ENCODE assay signal across 1 cellular context in the genomic region with DNA sequence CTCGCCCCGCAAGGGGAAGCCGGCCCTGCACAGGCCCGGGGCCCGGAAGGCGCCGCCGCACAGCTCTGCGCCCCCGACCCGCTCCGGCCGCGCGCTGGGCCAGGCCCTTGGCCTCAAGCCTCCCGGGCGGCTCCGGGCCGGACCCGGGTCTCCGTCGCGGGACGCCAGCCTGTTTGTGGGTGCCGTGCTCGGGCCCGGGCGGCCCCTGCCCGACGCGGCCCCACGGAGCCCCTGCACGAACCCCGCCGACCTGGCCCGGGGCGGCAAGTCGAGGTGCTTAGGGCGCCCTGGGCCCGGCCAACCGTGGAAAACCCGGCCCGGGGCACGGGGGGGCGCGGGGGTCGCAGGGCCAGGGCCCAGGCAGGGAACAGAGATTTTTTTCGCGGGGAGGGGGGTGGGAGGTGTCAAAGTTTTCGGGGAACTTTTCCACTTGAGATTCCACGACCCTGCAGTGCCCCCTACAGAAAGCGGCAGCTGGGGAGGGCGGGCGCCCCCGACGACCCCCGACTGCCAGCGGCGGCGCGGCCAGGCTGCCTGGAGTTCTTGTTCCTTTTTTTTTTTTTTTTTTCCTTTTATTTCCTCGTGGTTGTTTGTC.
A peak's percentile ranks its signal among the peaks of the same experiment; 100 is the strongest.
TF ChIP-seq lines count a peak whose summit lies in the region.

No MANE protein-coding gene starts in this region.

TF ChIP-seq in K562, 482 proteins besides CTCF, POLR2A, EP300 and RAD21:
- TF ChIP-seq ESRRA (IDR thresholded peaks at IDR 0.05; ENCODE audit: borderline replicate concordance, low read depth) (no peak), ZBTB7A (IDR thresholded peaks at IDR 0.05; ENCODE audit: borderline replicate concordance, control insufficient read depth, low read depth, low read length) (peak; percentile 81), LCOR (CRISPR knock-in tag; IDR thresholded peaks at IDR 0.05) (no peak), ZFP36 (IDR thresholded peaks at IDR 0.05; ENCODE audit: low read depth, low read length, partially characterized antibody) (no peak), SIX5 (IDR thresholded peaks at IDR 0.05; ENCODE audit: borderline replicate concordance in 1 of 2, insufficient read depth in 1 of 2, low read depth in 1 of 2, low read length in 2 of 2) (no peak)
- TF ChIP-seq, protein P1, sequence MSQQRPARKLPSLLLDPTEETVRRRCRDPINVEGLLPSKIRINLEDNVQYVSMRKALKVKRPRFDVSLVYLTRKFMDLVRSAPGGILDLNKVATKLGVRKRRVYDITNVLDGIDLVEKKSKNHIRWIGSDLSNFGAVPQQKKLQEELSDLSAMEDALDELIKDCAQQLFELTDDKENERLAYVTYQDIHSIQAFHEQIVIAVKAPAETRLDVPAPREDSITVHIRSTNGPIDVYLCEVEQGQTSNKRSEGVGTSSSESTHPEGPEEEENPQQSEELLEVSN (IDR thresholded peaks at IDR 0.05; ENCODE audit: borderline replicate concordance in 1 of 2, extremely low read depth in 1 of 2, insufficient read depth in 1 of 2, insufficient read length in 1 of 2, low read depth in 1 of 2, low read length in 1 of 2, poor library complexity in 1 of 2, severe bottlenecking in 1 of 2) = no peak
